In genomic region chr6:145735356-145736165, GRCh38 we compare ENCODE assay signal across 8 cellular contexts. TPM values are rescaled to one million over a fixed set of nuclear protein-coding genes. Genes with fewer than 3 reads are reported as not detected.
DNase-seq lines count a peak whose midpoint lies in the region; ATAC-seq and TF ChIP-seq lines count a peak whose summit lies in the region.

Gene EPM2A, minus strand, starts transcription at chr6:145735520. Its CDS starts 22 bp downstream, at chr6:145735498.

- H3K36me3 Mint-ChIP-seq in T-helper 17 cell (ENCODE audit: low read depth), result no peaks in the 10 kb centered on the region

- TF ChIP-seq POLR2A in NB4 (IDR thresholded peaks at IDR 0.05; ENCODE audit: extremely low read depth, insufficient read length), result peak; percentile 57

- no peaks in the 10 kb centered on the region for H3K9me3 ChIP-seq in T-helper 17 cell (ENCODE audit: control insufficient read depth, low read length, poor library complexity, severe bottlenecking)

- H3K27ac ChIP-seq in angular gyrus (ENCODE audit: low read depth, low read length), result peak within 1 kb of the TSS; percentile 94

- DNase-seq in NB4 (ENCODE audit: low read depth) (peak; percentile 86), T-helper 17 cell (peak in 2 of 3 donors; percentile 42 to 61), hepatic stellate cell (ENCODE audit: low spot score) (peak; percentile 77), retina (peak; percentile 90), cortex of kidney (lab: John Stamatoyannopoulos, UW) (no peak)

- no peaks in the 10 kb centered on the region for H3K27me3 Mint-ChIP-seq in T-helper 17 cell

- peak within 1 kb of the TSS; percentile 69 for H3K4me3 ChIP-seq in GM12875 (ENCODE audit: low read depth, low read length)
- peak within 1 kb of the TSS; percentile 76 for H3K4me3 ChIP-seq in NB4 (ENCODE audit: low read depth, low read length)

- H3K4me1 Mint-ChIP-seq in T-helper 17 cell, result peaks cover 4% of the 10 kb centered on the region

- H3K27ac Mint-ChIP-seq in T-helper 17 cell, result peak within 1 kb of the TSS; percentile 93

- TF ChIP-seq CTCF in GM12875 (IDR thresholded peaks at IDR 0.05; ENCODE audit: borderline replicate concordance, insufficient read depth, low read depth, low read length) (no peak), NB4 (IDR thresholded peaks at IDR 0.05; ENCODE audit: low read depth, low read length) (no peak)

- peak within 1 kb of the TSS; percentile 97 for H3K4me3 Mint-ChIP-seq in T-helper 17 cell

- ATAC-seq in HG02571 (IDR thresholded peaks at IDR 0.05; ENCODE audit: unreplicated experiment) (peak; percentile 74), T-helper 17 cell (peak; percentile 70)

RNA-seq across cellular contexts. Expression of gene EPM2A, which starts in this region (rescaled TPM):
- total RNA-seq in T-helper 17 cell, result 1 to 10 TPM; 4.5 to 5.7 TPM
